In genomic region chr2:238462782-238463396, GRCh38 we compare ENCODE assay signal across 1 cellular context.
TF ChIP-seq lines count a peak whose summit lies in the region.

No MANE protein-coding gene starts in this region.

TF ChIP-seq in HepG2, 621 proteins besides CTCF, POLR2A, EP300 and RAD21 (continued from another document and continues in another):
- no peak for TF ChIP-seq CHCHD3 (CRISPR knock-in tag; IDR thresholded peaks at IDR 0.05)
- TF ChIP-seq IKZF1 (IDR thresholded peaks at IDR 0.05): no peak
- no peak for TF ChIP-seq FOXP1 (IDR thresholded peaks at IDR 0.05)
- TF ChIP-seq FOXP1 (CRISPR knock-in tag; IDR thresholded peaks at IDR 0.05): 0 out of 2 replicates have a peak, but pooled peaks have one; percentile 4
- no peak for TF ChIP-seq ZNF460 (CRISPR knock-in tag; IDR thresholded peaks at IDR 0.05; ENCODE audit: borderline replicate concordance)
- TF ChIP-seq ZBED4 (CRISPR knock-in tag; IDR thresholded peaks at IDR 0.05; ENCODE audit: borderline replicate concordance): no peak
- TF ChIP-seq, protein P1, sequence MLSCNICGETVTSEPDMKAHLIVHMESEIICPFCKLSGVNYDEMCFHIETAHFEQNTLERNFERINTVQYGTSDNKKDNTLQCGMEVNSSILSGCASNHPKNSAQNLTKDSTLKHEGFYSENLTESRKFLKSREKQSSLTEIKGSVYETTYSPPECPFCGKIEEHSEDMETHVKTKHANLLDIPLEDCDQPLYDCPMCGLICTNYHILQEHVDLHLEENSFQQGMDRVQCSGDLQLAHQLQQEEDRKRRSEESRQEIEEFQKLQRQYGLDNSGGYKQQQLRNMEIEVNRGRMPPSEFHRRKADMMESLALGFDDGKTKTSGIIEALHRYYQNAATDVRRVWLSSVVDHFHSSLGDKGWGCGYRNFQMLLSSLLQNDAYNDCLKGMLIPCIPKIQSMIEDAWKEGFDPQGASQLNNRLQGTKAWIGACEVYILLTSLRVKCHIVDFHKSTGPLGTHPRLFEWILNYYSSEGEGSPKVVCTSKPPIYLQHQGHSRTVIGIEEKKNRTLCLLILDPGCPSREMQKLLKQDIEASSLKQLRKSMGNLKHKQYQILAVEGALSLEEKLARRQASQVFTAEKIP (CRISPR knock-in tag; IDR thresholded peaks at IDR 0.05; ENCODE audit: borderline replicate concordance): no peak
- peak; percentile 100 for TF ChIP-seq ZNF7 (CRISPR knock-in tag; IDR thresholded peaks at IDR 0.05)
- TF ChIP-seq, protein P2, sequence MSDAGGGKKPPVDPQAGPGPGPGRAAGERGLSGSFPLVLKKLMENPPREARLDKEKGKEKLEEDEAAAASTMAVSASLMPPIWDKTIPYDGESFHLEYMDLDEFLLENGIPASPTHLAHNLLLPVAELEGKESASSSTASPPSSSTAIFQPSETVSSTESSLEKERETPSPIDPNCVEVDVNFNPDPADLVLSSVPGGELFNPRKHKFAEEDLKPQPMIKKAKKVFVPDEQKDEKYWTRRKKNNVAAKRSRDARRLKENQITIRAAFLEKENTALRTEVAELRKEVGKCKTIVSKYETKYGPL (CRISPR knock-in tag; IDR thresholded peaks at IDR 0.05): no peak
- TF ChIP-seq ZSCAN21 (CRISPR knock-in tag; IDR thresholded peaks at IDR 0.05; ENCODE audit: borderline replicate concordance): no peak
- no peak for TF ChIP-seq MLX (CRISPR knock-in tag; IDR thresholded peaks at IDR 0.05)
- TF ChIP-seq, protein P3, sequence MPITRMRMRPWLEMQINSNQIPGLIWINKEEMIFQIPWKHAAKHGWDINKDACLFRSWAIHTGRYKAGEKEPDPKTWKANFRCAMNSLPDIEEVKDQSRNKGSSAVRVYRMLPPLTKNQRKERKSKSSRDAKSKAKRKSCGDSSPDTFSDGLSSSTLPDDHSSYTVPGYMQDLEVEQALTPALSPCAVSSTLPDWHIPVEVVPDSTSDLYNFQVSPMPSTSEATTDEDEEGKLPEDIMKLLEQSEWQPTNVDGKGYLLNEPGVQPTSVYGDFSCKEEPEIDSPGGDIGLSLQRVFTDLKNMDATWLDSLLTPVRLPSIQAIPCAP (CRISPR knock-in tag; IDR thresholded peaks at IDR 0.05; ENCODE audit: low read depth): no peak
- TF ChIP-seq KDM6A (CRISPR knock-in tag; IDR thresholded peaks at IDR 0.05; ENCODE audit: low read depth): no peak
- TF ChIP-seq, protein P4, sequence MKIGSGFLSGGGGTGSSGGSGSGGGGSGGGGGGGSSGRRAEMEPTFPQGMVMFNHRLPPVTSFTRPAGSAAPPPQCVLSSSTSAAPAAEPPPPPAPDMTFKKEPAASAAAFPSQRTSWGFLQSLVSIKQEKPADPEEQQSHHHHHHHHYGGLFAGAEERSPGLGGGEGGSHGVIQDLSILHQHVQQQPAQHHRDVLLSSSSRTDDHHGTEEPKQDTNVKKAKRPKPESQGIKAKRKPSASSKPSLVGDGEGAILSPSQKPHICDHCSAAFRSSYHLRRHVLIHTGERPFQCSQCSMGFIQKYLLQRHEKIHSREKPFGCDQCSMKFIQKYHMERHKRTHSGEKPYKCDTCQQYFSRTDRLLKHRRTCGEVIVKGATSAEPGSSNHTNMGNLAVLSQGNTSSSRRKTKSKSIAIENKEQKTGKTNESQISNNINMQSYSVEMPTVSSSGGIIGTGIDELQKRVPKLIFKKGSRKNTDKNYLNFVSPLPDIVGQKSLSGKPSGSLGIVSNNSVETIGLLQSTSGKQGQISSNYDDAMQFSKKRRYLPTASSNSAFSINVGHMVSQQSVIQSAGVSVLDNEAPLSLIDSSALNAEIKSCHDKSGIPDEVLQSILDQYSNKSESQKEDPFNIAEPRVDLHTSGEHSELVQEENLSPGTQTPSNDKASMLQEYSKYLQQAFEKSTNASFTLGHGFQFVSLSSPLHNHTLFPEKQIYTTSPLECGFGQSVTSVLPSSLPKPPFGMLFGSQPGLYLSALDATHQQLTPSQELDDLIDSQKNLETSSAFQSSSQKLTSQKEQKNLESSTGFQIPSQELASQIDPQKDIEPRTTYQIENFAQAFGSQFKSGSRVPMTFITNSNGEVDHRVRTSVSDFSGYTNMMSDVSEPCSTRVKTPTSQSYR (CRISPR knock-in tag; IDR thresholded peaks at IDR 0.05; ENCODE audit: borderline replicate concordance): no peak
- TF ChIP-seq ATRX (CRISPR knock-in tag; IDR thresholded peaks at IDR 0.05; ENCODE audit: borderline replicate concordance): no peak
- no peak for TF ChIP-seq MZF1 (CRISPR knock-in tag; IDR thresholded peaks at IDR 0.05; ENCODE audit: borderline replicate concordance)
- no peak for TF ChIP-seq NONO (IDR thresholded peaks at IDR 0.05)
- TF ChIP-seq NONO (CRISPR knock-in tag; conservative IDR thresholded peaks at IDR 0.05): no peak
- no peak; the same call in 1 of the 2 replicates for TF ChIP-seq KDM3A (CRISPR knock-in tag; IDR thresholded peaks at IDR 0.05; ENCODE audit: low read depth)
- TF ChIP-seq ZFX (CRISPR knock-in tag; IDR thresholded peaks at IDR 0.05; ENCODE audit: low read depth): no peak
- no peak for TF ChIP-seq JUND (CRISPR knock-in tag; IDR thresholded peaks at IDR 0.05)
- TF ChIP-seq ZBTB7B (CRISPR knock-in tag; IDR thresholded peaks at IDR 0.05): no peak
- TF ChIP-seq ZSCAN20 (CRISPR knock-in tag; IDR thresholded peaks at IDR 0.05; ENCODE audit: borderline replicate concordance): no peak
- TF ChIP-seq ZNF224 (CRISPR knock-in tag; IDR thresholded peaks at IDR 0.05): no peak
- no peak for TF ChIP-seq KDM2A (CRISPR knock-in tag; IDR thresholded peaks at IDR 0.05; ENCODE audit: borderline replicate concordance, low read depth)
- TF ChIP-seq POGZ (CRISPR knock-in tag; IDR thresholded peaks at IDR 0.05): no peak
- TF ChIP-seq ZNF496 (CRISPR knock-in tag; IDR thresholded peaks at IDR 0.05; ENCODE audit: insufficient replicate concordance): no peak
- TF ChIP-seq STAG1 (CRISPR knock-in tag; IDR thresholded peaks at IDR 0.05): peak; percentile 95
- TF ChIP-seq ZNF557 (CRISPR knock-in tag; IDR thresholded peaks at IDR 0.05): no peak
- no peak for TF ChIP-seq CREB1 (IDR thresholded peaks at IDR 0.05)
- no peak for TF ChIP-seq CREB1 (CRISPR knock-in tag; IDR thresholded peaks at IDR 0.05)
- TF ChIP-seq ZSCAN25 (CRISPR knock-in tag; IDR thresholded peaks at IDR 0.05): no peak
- no peak for TF ChIP-seq PRDM15 (CRISPR knock-in tag; IDR thresholded peaks at IDR 0.05)
- TF ChIP-seq ZNF337 (CRISPR knock-in tag; IDR thresholded peaks at IDR 0.05; ENCODE audit: borderline replicate concordance, low read depth): no peak
- no peak for TF ChIP-seq BRCA1 (CRISPR knock-in tag; IDR thresholded peaks at IDR 0.05)
- TF ChIP-seq NBN (conservative IDR thresholded peaks at IDR 0.05): no peak
- TF ChIP-seq, protein P5, sequence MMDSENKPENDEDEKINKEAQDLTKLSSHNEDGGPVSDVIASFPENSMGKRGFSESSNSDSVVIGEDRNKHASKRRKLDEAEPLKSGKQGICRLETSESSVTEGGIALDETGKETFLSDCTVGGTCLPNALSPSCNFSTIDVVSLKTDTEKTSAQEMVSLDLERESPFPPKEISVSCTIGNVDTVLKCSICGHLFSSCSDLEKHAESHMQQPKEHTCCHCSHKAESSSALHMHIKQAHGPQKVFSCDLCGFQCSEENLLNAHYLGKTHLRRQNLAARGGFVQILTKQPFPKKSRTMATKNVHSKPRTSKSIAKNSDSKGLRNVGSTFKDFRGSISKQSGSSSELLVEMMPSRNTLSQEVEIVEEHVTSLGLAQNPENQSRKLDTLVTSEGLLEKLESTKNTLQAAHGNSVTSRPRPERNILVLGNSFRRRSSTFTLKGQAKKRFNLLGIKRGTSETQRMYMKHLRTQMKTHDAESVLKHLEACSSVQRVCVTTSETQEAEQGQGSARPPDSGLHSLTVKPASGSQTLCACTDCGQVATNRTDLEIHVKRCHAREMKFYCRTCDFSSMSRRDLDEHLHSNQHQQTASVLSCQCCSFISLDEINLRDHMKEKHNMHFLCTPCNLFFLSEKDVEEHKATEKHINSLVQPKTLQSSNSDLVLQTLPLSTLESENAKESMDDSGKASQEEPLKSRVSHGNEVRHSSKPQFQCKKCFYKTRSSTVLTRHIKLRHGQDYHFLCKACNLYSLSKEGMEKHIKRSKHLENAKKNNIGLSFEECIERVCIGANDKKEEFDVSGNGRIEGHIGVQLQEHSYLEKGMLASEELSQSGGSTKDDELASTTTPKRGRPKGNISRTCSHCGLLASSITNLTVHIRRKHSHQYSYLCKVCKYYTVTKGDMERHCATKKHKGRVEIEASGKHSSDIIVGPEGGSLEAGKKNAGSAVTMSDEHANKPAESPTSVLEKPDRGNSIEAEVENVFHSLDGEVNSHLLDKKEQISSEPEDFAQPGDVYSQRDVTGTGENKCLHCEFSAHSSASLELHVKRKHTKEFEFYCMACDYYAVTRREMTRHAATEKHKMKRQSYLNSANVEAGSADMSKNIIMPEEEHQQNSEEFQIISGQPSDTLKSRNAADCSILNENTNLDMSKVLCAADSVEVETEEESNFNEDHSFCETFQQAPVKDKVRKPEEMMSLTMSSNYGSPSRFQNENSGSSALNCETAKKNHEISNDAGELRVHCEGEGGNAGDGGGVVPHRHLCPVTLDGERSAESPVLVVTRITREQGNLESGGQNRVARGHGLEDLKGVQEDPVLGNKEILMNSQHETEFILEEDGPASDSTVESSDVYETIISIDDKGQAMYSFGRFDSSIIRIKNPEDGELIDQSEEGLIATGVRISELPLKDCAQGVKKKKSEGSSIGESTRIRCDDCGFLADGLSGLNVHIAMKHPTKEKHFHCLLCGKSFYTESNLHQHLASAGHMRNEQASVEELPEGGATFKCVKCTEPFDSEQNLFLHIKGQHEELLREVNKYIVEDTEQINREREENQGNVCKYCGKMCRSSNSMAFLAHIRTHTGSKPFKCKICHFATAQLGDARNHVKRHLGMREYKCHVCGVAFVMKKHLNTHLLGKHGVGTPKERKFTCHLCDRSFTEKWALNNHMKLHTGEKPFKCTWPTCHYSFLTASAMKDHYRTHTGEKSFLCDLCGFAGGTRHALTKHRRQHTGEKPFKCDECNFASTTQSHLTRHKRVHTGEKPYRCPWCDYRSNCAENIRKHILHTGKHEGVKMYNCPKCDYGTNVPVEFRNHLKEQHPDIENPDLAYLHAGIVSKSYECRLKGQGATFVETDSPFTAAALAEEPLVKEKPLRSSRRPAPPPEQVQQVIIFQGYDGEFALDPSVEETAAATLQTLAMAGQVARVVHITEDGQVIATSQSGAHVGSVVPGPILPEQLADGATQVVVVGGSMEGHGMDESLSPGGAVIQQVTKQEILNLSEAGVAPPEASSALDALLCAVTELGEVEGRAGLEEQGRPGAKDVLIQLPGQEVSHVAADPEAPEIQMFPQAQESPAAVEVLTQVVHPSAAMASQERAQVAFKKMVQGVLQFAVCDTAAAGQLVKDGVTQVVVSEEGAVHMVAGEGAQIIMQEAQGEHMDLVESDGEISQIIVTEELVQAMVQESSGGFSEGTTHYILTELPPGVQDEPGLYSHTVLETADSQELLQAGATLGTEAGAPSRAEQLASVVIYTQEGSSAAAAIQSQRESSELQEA (CRISPR knock-in tag; IDR thresholded peaks at IDR 0.05; ENCODE audit: not compliant biosample characterization): no peak
- no peak for TF ChIP-seq ZNF430 (CRISPR knock-in tag; IDR thresholded peaks at IDR 0.05)
- TF ChIP-seq MAF1 (CRISPR knock-in tag; IDR thresholded peaks at IDR 0.05; ENCODE audit: borderline replicate concordance): no peak
